17 cellular contexts compared by ENCODE assay signal in the genomic region with DNA sequence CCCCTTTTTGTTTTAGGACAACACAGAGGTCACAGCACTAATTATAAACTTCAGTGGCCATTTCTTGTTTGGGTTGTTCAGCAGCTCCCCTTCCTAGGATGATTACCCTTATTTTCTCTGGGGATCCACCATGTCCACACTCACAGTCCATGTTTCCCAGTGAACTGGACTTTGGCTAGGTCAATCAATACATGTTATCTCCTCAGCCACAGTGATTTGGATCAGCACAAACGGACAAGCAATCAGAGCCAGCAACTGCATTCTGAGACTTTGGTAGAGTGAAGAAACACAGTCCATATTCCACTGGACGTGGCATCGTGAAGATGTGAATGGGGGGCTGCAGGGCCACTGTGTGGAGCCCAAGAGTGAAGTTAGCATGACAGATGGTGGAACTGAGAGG. TPM values are rescaled to one million over a fixed set of nuclear protein-coding genes. Genes with fewer than 3 reads are reported as not detected.
A peak's percentile ranks its signal among the peaks of the same experiment; 100 is the strongest.
DNase-seq lines count a peak whose midpoint lies in the region; ATAC-seq and TF ChIP-seq lines count a peak whose summit lies in the region.
"Had no signal": no experiment of that assay in that cellular context is flagged by ENCODE, and none has a peak within 500 bp of the region (broad histone marks: within the 10 kb centered on the region; RNA-seq: fewer than 3 reads in every experiment).

No MANE protein-coding gene starts in this region.

- TF ChIP-seq POLR2A in Peyer's patch (IDR thresholded peaks at IDR 0.05) (peak in 1 of 2 donors; percentile 54), transverse colon (IDR thresholded peaks at IDR 0.05) (no peak)

- ATAC-seq in activated T-helper 17 cell treated with anti-CD3 and anti-CD28 coated beads, Interleukin-2, amount 50 U/mL, for 72 hours (replicated peaks), result no peak
- ATAC-seq: A549 had no signal

- H4K20me1 ChIP-seq in hepatocyte (ENCODE audit: insufficient read depth, poor library complexity, severe bottlenecking), result no peaks in the 10 kb centered on the region

- H3K4me1 ChIP-seq in Peyer's patch (peaks cover 0 to 9% (median 2%) of the 10 kb centered on the region in 4 donors), hepatocyte (ENCODE audit: insufficient read depth) (peaks cover 17% of the 10 kb centered on the region), transverse colon (peaks cover 0 to 15% (median 8%) of the 10 kb centered on the region in 4 donors)
- H3K4me1 ChIP-seq: A549, BE2C had no signal

- no peaks in the 10 kb centered on the region for H3K27me3 Mint-ChIP-seq in activated T-helper 17 cell treated with anti-CD3 and anti-CD28 coated beads, Interleukin-2, amount 50 U/mL, for 72 hours
- H3K27me3 Mint-ChIP-seq: CD4-positive, alpha-beta memory T cell had no signal

- no peaks in the 10 kb centered on the region for H3K4me1 Mint-ChIP-seq in activated T-helper 17 cell treated with anti-CD3 and anti-CD28 coated beads, Interleukin-2, amount 50 U/mL, for 72 hours

- H3K4me2 ChIP-seq in hepatocyte, result no peak overlapping the region
- H3K4me2 ChIP-seq: A549 had no signal

- H3K27me3 ChIP-seq in Peyer's patch (no peaks in the 10 kb centered on the region), hepatocyte (no peaks in the 10 kb centered on the region), transverse colon (no peaks in the 10 kb centered on the region)
- H3K27me3 ChIP-seq: BE2C had no signal

- no peak overlapping the region for H3K27ac Mint-ChIP-seq in activated T-helper 17 cell treated with anti-CD3 and anti-CD28 coated beads, Interleukin-2, amount 50 U/mL, for 72 hours
- H3K27ac Mint-ChIP-seq: H9 had no signal

- TF ChIP-seq EP300 in transverse colon (IDR thresholded peaks at IDR 0.05; ENCODE audit: low read depth), result no peak

- TF ChIP-seq CTCF in Peyer's patch (IDR thresholded peaks at IDR 0.05), result no peak
- TF ChIP-seq CTCF in hepatocyte (IDR thresholded peaks at IDR 0.05; ENCODE audit: poor library complexity), result no peak
- no peak for TF ChIP-seq CTCF in transverse colon (IDR thresholded peaks at IDR 0.05)

- no peaks in the 10 kb centered on the region for H3K9me3 Mint-ChIP-seq in activated T-helper 17 cell treated with anti-CD3 and anti-CD28 coated beads, Interleukin-2, amount 50 U/mL, for 72 hours
- H3K9me3 Mint-ChIP-seq: CD4-positive, alpha-beta memory T cell; H9 had no signal

- WGBS in hepatocyte (ENCODE audit: low lambda C conversion rate, missing lambda C conversion rate), result 66% methylated on average over 3 of the region's 3 CpGs
- WGBS in transverse colon (ENCODE audit: low coverage in 1 of 2), 2 donors, result 79% methylated on average over 3 of the region's 3 CpGs; no CpG with 5 or more reads in 1 of the 2 donors

- DNase-seq in Peyer's patch (peak in 1 of 3 donors; percentile 63), hepatocyte (ENCODE audit: low spot score) (no peak), mucosa of gallbladder (ENCODE audit: low spot score) (peak; percentile 40), transverse colon (no peak), cerebellum (ENCODE audit: low spot score) (no peak)
- no peak for DNase-seq in activated naive CD4-positive, alpha-beta T cell (lab: John Stamatoyannopoulos, UW)
- DNase-seq: BE2C; CD4-positive, alpha-beta memory T cell; COR-L47; DMS153; DMS79 treated with DMSO at 0.1 percent for 48 hours; EL; GOT3; H9 had no signal

- peaks cover 0 to 19% (median 0%) of the 10 kb centered on the region in 3 donors for H3K36me3 ChIP-seq in Peyer's patch
- no peaks in the 10 kb centered on the region for H3K36me3 ChIP-seq in hepatocyte (replicated peaks; ENCODE audit: insufficient read depth, low read depth)
- H3K36me3 ChIP-seq in transverse colon, result no peaks in the 10 kb centered on the region
- H3K36me3 ChIP-seq: BE2C had no signal

- intact Hi-C loops in transverse colon (cut with DNase I; ENCODE audit: low total_unique reads), result no loop called here

- H3K4me3 Mint-ChIP-seq in activated T-helper 17 cell treated with anti-CD3 and anti-CD28 coated beads, Interleukin-2, amount 50 U/mL, for 72 hours, result no peak overlapping the region
- H3K4me3 Mint-ChIP-seq: CD4-positive, alpha-beta memory T cell; H9 had no signal

- in situ Hi-C loops in transverse colon (cut with MboI; ENCODE audit: low pct_ligation_motif_present in 1 of 4, low pct_unique_long_range_greater_than_20kb in 1 of 4, low sequenced_read_pairs in 3 of 4), result loop anchor here in 1 of 4 donors (25.0 kb wide), 1 partner anchor 887 kb away; no protein-coding TSS in a partner anchor

- H3K9me3 ChIP-seq in Peyer's patch (no peaks in the 10 kb centered on the region), hepatocyte (ENCODE audit: low read depth) (no peaks in the 10 kb centered on the region), transverse colon (no peaks in the 10 kb centered on the region)
- H3K9me3 ChIP-seq: A549, BE2C had no signal

- H3K27ac ChIP-seq in Peyer's patch, result peak overlapping the region in 3 of 4 donors; percentile 42 to 74 (median 73)
- H3K27ac ChIP-seq in hepatocyte, result peak overlapping the region; percentile 76
- peak overlapping the region; percentile 55 to 75 (median 66) for H3K27ac ChIP-seq in transverse colon
- H3K27ac ChIP-seq: A549, C4-2B had no signal

- no peak overlapping the region for H2AFZ ChIP-seq in hepatocyte

- H3K4me3 ChIP-seq in Peyer's patch (no peak overlapping the region), hepatocyte (no peak overlapping the region), transverse colon (no peak overlapping the region)
- H3K4me3 ChIP-seq: A549 had no signal

- H3K79me2 ChIP-seq in hepatocyte, result no peaks in the 10 kb centered on the region

- H3K36me3 Mint-ChIP-seq in activated T-helper 17 cell treated with anti-CD3 and anti-CD28 coated beads, Interleukin-2, amount 50 U/mL, for 72 hours (ENCODE audit: low read depth), result no peaks in the 10 kb centered on the region
- H3K36me3 Mint-ChIP-seq: CD4-positive, alpha-beta memory T cell had no signal

- H3K9me2 ChIP-seq in hepatocyte (replicated peaks; ENCODE audit: insufficient read depth), result no peaks in the 10 kb centered on the region

RNA-seq across cellular contexts. Expression of a gene that starts 4.6 kb away (rescaled TPM):
- total RNA-seq in Peyer's patch (10 to 100 TPM; 14.6 to 56.1 (median 23.4) TPM), hepatocyte (10.5 and 11.6 TPM in 2 replicates), mucosa of gallbladder (17.7 TPM), transverse colon (10 to 100 TPM in 1 of 4 donors, 1 to 10 TPM in 2, not detected in 1; 2.4 to 18.2 (median 8.1) TPM), cerebellum (1.5 TPM)
- 30.0 and 32.4 TPM in 2 replicates for polyA plus RNA-seq in hepatocyte
- total RNA-seq in activated T-helper 17 cell treated with anti-CD3 and anti-CD28 coated beads, Interleukin-2, amount 50 U/mL, for 72 hours, result under 1 TPM; 0.40 to 0.41 TPM

RNA-seq across cellular contexts. Expression of a gene that starts 27.9 kb away (rescaled TPM):
- 10 to 100 TPM in 2 of 4 donors, 1 to 10 TPM in 2; 6.5 to 20.6 (median 14.0) TPM for total RNA-seq in Peyer's patch
- total RNA-seq in hepatocyte, result 12.5 and 17.8 TPM in 2 replicates
- polyA plus RNA-seq in hepatocyte, result 5.8 and 7.7 TPM in 2 replicates
- 9.2 TPM for total RNA-seq in mucosa of gallbladder
- 10 to 100 TPM in 1 of 4 donors, 1 to 10 TPM in 3; 2.8 to 16.2 (median 6.1) TPM for total RNA-seq in transverse colon
- total RNA-seq in activated T-helper 17 cell treated with anti-CD3 and anti-CD28 coated beads, Interleukin-2, amount 50 U/mL, for 72 hours, result 10 to 100 TPM; 10.9 to 11.4 TPM
- 19.6 TPM for total RNA-seq in cerebellum

RNA-seq across cellular contexts. Expression of a gene that starts 27.9 kb away (rescaled TPM):
- total RNA-seq in Peyer's patch (10 to 100 TPM; 12.4 to 28.6 (median 19.5) TPM), hepatocyte (37.4 and 45.8 TPM in 2 replicates), mucosa of gallbladder (33.4 TPM), transverse colon (10 to 100 TPM; 19.1 to 53.5 (median 34.6) TPM), cerebellum (13.9 TPM)
- 34.0 and 43.4 TPM in 2 replicates for polyA plus RNA-seq in hepatocyte
- 10 to 100 TPM; 18.3 to 38.6 TPM for total RNA-seq in activated T-helper 17 cell treated with anti-CD3 and anti-CD28 coated beads, Interleukin-2, amount 50 U/mL, for 72 hours
